21 cellular contexts compared by ENCODE assay signal in genomic region chr5:76667495-76667894, GRCh38. TPM values are rescaled to one million over a fixed set of nuclear protein-coding genes. Genes with fewer than 3 reads are reported as not detected.
"Had no signal": no experiment of that assay in that cellular context is flagged by ENCODE, and none has a peak within 500 bp of the region (broad histone marks: within the 10 kb centered on the region; RNA-seq: fewer than 3 reads in every experiment).

No MANE protein-coding gene starts in this region.

- ATAC-seq: naive thymus-derived CD8-positive, alpha-beta T cell; pancreas; stimulated activated memory B cell treated with anti-CD40 and anti-IgM and Interleukin-4, amounts not matched to agents 10 μg/mL and 1 μg/mL and 100 μg/mL, for 72 hours; stimulated activated naive CD8-positive, alpha-beta T cell treated with anti-CD3 and anti-CD28 coated beads, Interleukin-15, Interleukin-2, amounts not matched to agents 100 U/mL and 50 U/mL, for 24 hours had no signal

- H3K27ac Mint-ChIP-seq: stimulated activated memory B cell treated with anti-CD40 and anti-IgM and Interleukin-4, amounts not matched to agents 10 μg/mL and 1 μg/mL and 100 μg/mL, for 72 hours had no signal

- H3K9me3 Mint-ChIP-seq: naive thymus-derived CD8-positive, alpha-beta T cell; neural crest cell; stimulated activated memory B cell treated with anti-CD40 and anti-IgM and Interleukin-4, amounts not matched to agents 10 μg/mL and 1 μg/mL and 100 μg/mL, for 72 hours had no signal

- H3K27me3 Mint-ChIP-seq: naive thymus-derived CD8-positive, alpha-beta T cell; stimulated activated memory B cell treated with anti-CD40 and anti-IgM and Interleukin-4, amounts not matched to agents 10 μg/mL and 1 μg/mL and 100 μg/mL, for 72 hours had no signal

- H3K4me3 ChIP-seq: dorsolateral prefrontal cortex, pancreas, sigmoid colon, suprapubic skin, thyroid gland, vagina had no signal

- H3K27me3 ChIP-seq: neutrophil, pancreas, sigmoid colon, suprapubic skin, thyroid gland, vagina had no signal

- H3K27ac ChIP-seq: dorsolateral prefrontal cortex, neutrophil, pancreas, sigmoid colon, suprapubic skin, thyroid gland, vagina had no signal

- H3K4me1 Mint-ChIP-seq: neural crest cell; stimulated activated memory B cell treated with anti-CD40 and anti-IgM and Interleukin-4, amounts not matched to agents 10 μg/mL and 1 μg/mL and 100 μg/mL, for 72 hours had no signal

- H3K36me3 ChIP-seq: sigmoid colon, suprapubic skin, thyroid gland, vagina had no signal

- FAIRE-seq: keratinocyte, pancreas had no signal

- H3K4me3 Mint-ChIP-seq: naive thymus-derived CD8-positive, alpha-beta T cell; neural crest cell; stimulated activated memory B cell treated with anti-CD40 and anti-IgM and Interleukin-4, amounts not matched to agents 10 μg/mL and 1 μg/mL and 100 μg/mL, for 72 hours had no signal

- H3K4me1 ChIP-seq: pancreas, sigmoid colon, suprapubic skin, thyroid gland, vagina had no signal

- DNase-seq: dorsolateral prefrontal cortex; effector CD4-positive, alpha-beta T cell; hypothalamus; mesenchymal stem cell; midbrain; naive thymus-derived CD8-positive, alpha-beta T cell; pancreas; sigmoid colon; stimulated activated CD4-positive, alpha-beta T cell treated with anti-CD3 and anti-CD28 coated beads, Interleukin-2, amount 100 ng/mL, for 24 hours; stimulated activated CD4-positive, alpha-beta T cell treated with anti-CD3 and anti-CD28 coated beads, Interleukin-4, amount 100 ng/mL, for 24 hours; stimulated activated naive CD8-positive, alpha-beta T cell treated with anti-CD3 and anti-CD28 coated beads, Interleukin-15, Interleukin-2, amounts not matched to agents 100 U/mL and 50 U/mL, for 24 hours; thyroid gland; trophoblast cell had no signal

- H3K9me3 ChIP-seq: neutrophil, pancreas, sigmoid colon, suprapubic skin, thyroid gland, vagina had no signal

RNA-seq across cellular contexts. Expression of gene F2RL2, which starts 44.3 kb away (rescaled TPM):
- total RNA-seq: lung microvascular endothelial cell; naive thymus-derived CD8-positive, alpha-beta T cell; neural crest cell; ureter; vagina had no signal
- polyA plus RNA-seq: keratinocyte had no signal
